ENCODE assay signal across 1 cellular context in the genomic region with DNA sequence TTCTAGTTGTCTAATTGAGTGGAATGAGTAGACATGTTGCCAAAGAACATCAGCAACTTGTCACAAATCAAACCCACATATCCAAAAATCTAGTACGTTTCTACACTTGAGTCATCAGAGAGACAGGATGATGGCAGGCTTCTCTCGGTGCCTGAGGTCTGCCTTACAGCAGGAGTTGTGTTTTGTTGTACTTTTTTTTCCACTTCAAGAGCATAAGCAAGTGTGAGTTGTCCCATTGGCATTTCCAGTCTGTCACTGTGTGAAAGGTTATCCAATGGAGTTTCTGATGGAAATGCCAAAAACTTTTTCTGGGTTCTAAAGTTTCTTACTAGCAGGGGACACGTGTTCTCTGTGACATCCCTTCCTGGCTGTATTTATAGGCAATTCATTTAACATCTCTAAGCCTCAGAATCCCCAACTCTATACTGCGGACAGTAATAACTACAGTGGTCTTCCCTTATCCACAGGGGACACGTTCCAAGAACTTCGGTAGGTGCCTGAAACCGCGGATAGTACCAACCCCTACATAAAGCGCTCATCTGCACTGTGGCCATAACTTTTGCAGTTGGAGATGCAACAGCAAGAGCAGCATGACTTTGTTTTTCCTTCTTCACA.
TF ChIP-seq lines count a peak whose summit lies in the region.

No MANE protein-coding gene starts in this region.

TF ChIP-seq in SK-N-SH, 30 proteins besides CTCF, POLR2A, EP300 and RAD21 (continued from another document):
- TF ChIP-seq, protein P1, sequence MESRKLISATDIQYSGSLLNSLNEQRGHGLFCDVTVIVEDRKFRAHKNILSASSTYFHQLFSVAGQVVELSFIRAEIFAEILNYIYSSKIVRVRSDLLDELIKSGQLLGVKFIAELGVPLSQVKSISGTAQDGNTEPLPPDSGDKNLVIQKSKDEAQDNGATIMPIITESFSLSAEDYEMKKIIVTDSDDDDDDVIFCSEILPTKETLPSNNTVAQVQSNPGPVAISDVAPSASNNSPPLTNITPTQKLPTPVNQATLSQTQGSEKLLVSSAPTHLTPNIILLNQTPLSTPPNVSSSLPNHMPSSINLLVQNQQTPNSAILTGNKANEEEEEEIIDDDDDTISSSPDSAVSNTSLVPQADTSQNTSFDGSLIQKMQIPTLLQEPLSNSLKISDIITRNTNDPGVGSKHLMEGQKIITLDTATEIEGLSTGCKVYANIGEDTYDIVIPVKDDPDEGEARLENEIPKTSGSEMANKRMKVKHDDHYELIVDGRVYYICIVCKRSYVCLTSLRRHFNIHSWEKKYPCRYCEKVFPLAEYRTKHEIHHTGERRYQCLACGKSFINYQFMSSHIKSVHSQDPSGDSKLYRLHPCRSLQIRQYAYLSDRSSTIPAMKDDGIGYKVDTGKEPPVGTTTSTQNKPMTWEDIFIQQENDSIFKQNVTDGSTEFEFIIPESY (IDR thresholded peaks at IDR 0.05; ENCODE audit: borderline replicate concordance, low read depth) = no peak
- TF ChIP-seq TCF12 (IDR thresholded peaks at IDR 0.05) (peak; percentile 38), YY1 (IDR thresholded peaks at IDR 0.05; ENCODE audit: low read depth) (no peak)
